Comparison of ENCODE assay signal across 8 cellular contexts in the genomic region with DNA sequence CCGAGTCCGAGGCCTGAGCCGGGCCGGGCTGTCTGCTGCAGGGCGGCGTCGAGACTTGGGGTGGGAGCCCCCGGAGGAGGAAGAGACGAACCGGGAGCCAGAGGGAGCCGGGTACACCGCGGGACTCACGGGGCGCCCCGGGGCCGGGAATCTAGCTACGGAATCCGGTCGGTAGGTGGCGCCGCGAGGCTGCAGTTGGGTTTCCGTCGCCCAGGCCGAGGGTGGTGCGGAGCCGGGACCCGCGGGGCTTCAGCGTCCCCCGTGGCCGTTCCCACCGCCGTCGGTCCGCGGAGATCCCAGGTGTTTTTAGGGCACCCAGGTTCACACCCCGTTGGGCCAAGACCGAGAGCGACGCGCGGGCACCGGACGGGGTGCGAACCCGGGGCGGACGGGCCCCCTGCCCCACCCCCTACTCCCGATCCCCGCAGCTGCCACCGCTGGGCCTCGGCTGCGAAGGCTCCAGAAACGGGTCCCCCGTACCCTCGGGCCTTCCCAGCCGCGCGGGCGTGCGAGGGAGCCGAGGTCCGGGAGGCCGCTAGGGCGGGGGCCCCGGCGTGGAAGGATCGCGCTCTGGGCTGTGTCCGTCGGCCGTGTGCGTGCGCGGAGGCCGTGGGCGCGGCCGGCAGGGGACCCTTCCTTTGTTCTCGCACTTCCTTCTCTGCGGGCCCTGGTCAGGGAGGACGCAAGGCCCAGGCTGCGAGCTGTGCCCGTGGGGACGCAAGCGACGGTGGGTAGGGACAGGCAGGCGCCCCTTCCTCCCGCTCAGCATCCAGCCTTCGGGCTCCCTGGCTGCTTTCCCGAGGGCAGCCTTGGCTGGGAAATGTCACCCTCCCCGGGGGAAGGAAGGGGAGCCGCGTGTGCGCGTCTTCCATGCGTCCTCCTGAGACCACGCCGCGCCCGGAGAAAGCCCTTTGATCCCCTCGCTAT.
DNase-seq lines count a peak whose midpoint lies in the region; ATAC-seq and TF ChIP-seq lines count a peak whose summit lies in the region.

No MANE protein-coding gene starts in this region.

- H3K9ac ChIP-seq in DND-41 (ENCODE audit: low read depth, low read length), result peak overlapping the region; percentile 43

- H3K9me3 ChIP-seq in DND-41 (ENCODE audit: insufficient read depth, low read length, severe bottlenecking), result no peaks in the 10 kb centered on the region

- no peak overlapping the region for H3K27ac Mint-ChIP-seq in activated CD4-positive, alpha-beta T cell treated with anti-CD3 and anti-CD28 coated beads for 36 hours

- ATAC-seq in DND-41 (ENCODE audit: insufficient read depth, low read depth) (peak; percentile 84), HG02588 (IDR thresholded peaks at IDR 0.05; ENCODE audit: unreplicated experiment) (peak; percentile 60), GM18858 (IDR thresholded peaks at IDR 0.05; ENCODE audit: unreplicated experiment) (no peak)
- peak; percentile 76 for ATAC-seq in activated CD4-positive, alpha-beta T cell treated with anti-CD3 and anti-CD28 coated beads for 36 hours

- TF ChIP-seq CTCF in DND-41 (IDR thresholded peaks at IDR 0.05; ENCODE audit: borderline replicate concordance, extremely low read depth, low read length, poor library complexity, severe bottlenecking) (peak; percentile 79), choroid plexus epithelial cell (conservative IDR thresholded peaks at IDR 0.05; ENCODE audit: low read depth, low read length) (peak; percentile 79)

- no peaks in the 10 kb centered on the region for H3K36me3 ChIP-seq in DND-41 (ENCODE audit: insufficient read depth, low read length)

- peak; percentile 75 for DNase-seq in DND-41
- DNase-seq in NCI-H2171 treated with DMSO at 0.1 percent for 48 hours (lab: John Stamatoyannopoulos, UW), result peak; percentile 73
- DNase-seq in activated CD4-positive, alpha-beta T cell treated with anti-CD3 and anti-CD28 coated beads for 36 hours, result peak; percentile 89
- DNase-seq in choroid plexus epithelial cell (ENCODE audit: low read depth), result peak; percentile 68
- DNase-seq in left kidney (ENCODE audit: low read depth, low spot score), result peak; percentile 91
- peak; percentile 73 to 82 for DNase-seq in stimulated activated CD4-positive, alpha-beta T cell treated with anti-CD3 and anti-CD28 coated beads, Interleukin-1b, Interleukin-23, amount 100 ng/mL, for 4 hours (ENCODE audit: low read depth in 2 of 2)

- H3K27me3 Mint-ChIP-seq in activated CD4-positive, alpha-beta T cell treated with anti-CD3 and anti-CD28 coated beads for 36 hours, result peaks cover 27% of the 10 kb centered on the region

- H3K27me3 ChIP-seq in DND-41 (ENCODE audit: insufficient read depth, low read length, poor library complexity), result no peaks in the 10 kb centered on the region

- peaks cover 19% of the 10 kb centered on the region for H3K4me1 ChIP-seq in DND-41 (ENCODE audit: insufficient read depth, low read length)

- H3K4me2 ChIP-seq in DND-41 (ENCODE audit: insufficient read depth, low read length), result peak overlapping the region; percentile 84

- H3K27ac ChIP-seq in DND-41 (ENCODE audit: low read length), result no peak overlapping the region

- peak overlapping the region in 1 of 2 experiments; percentile 50; a peak in 2 of 4 replicates for H3K4me3 ChIP-seq in DND-41 (ENCODE audit: low read depth in 1 of 2, low read length in 2 of 2)
- peak overlapping the region; percentile 69 for H3K4me3 ChIP-seq in choroid plexus epithelial cell (ENCODE audit: low read depth, low read length)

- POLR2A ChIA-PET in activated CD4-positive, alpha-beta T cell treated with anti-CD3 and anti-CD28 coated beads for 36 hours (lab: Charles Lee), result no interaction called here

- CTCF ChIA-PET in activated CD4-positive, alpha-beta T cell treated with anti-CD3 and anti-CD28 coated beads for 36 hours (lab: Charles Lee), result interaction anchor here (0.5 to 2.2 kb wide), 33 partner anchors 9 to 1086 kb away, joined by 3 to 12 read pairs (median 3); no protein-coding TSS in a partner anchor

- H3K36me3 Mint-ChIP-seq in activated CD4-positive, alpha-beta T cell treated with anti-CD3 and anti-CD28 coated beads for 36 hours (ENCODE audit: low read depth), result peaks cover 2% of the 10 kb centered on the region

- no peaks in the 10 kb centered on the region for H3K9me3 Mint-ChIP-seq in activated CD4-positive, alpha-beta T cell treated with anti-CD3 and anti-CD28 coated beads for 36 hours (ENCODE audit: low read depth)

- peak overlapping the region; percentile 62 for H3K4me3 Mint-ChIP-seq in activated CD4-positive, alpha-beta T cell treated with anti-CD3 and anti-CD28 coated beads for 36 hours

- intact Hi-C loops in activated CD4-positive, alpha-beta T cell treated with anti-CD3 and anti-CD28 coated beads for 36 hours (cut with DNase I, micrococcal nuclease), result loop anchor here (1.0 to 10.0 kb wide), 12 partner anchors 113 to 1087 kb away; partner anchors contain the start of gene PBX3 (in 1 of the 2)

- H3K4me1 Mint-ChIP-seq in activated CD4-positive, alpha-beta T cell treated with anti-CD3 and anti-CD28 coated beads for 36 hours, result peaks cover 13% of the 10 kb centered on the region

- peaks cover 7% of the 10 kb centered on the region; the same call in 1 of the 2 replicates for H4K20me1 ChIP-seq in DND-41 (ENCODE audit: insufficient read depth, low read length)

- H3K79me2 ChIP-seq in DND-41 (ENCODE audit: insufficient read depth, low read length), result no peaks in the 10 kb centered on the region

- peak overlapping the region; percentile 64 for H2AFZ ChIP-seq in DND-41 (ENCODE audit: low read depth, low read length)
